ENCODE assay signal across 1 cellular context in genomic region chr1:241475688-241476087, GRCh38.
TF ChIP-seq lines count a peak whose summit lies in the region.

No MANE protein-coding gene starts in this region.

TF ChIP-seq in H1, 55 proteins besides CTCF, POLR2A, EP300 and RAD21:
- no peak for TF ChIP-seq BRCA1 (IDR thresholded peaks at IDR 0.05; ENCODE audit: low read depth, low read length)
- TF ChIP-seq SIN3A (conservative IDR thresholded peaks at IDR 0.05 in 1 of 2, IDR thresholded peaks at IDR 0.05 in 1 of 2; ENCODE audit: low read depth in 1 of 2, low read length in 2 of 2), result no peak
- no peak for TF ChIP-seq SP1 (IDR thresholded peaks at IDR 0.05; ENCODE audit: low read depth, low read length)
- no peak for TF ChIP-seq CREB1 (IDR thresholded peaks at IDR 0.05)
- no peak for TF ChIP-seq CHD7 (IDR thresholded peaks at IDR 0.05; ENCODE audit: insufficient replicate concordance, low read length)
- TF ChIP-seq JUN (IDR thresholded peaks at IDR 0.05; ENCODE audit: low read depth, low read length), result no peak
- TF ChIP-seq CEBPB (IDR thresholded peaks at IDR 0.05; ENCODE audit: low read depth, low read length), result no peak
- no peak for TF ChIP-seq CTBP2 (IDR thresholded peaks at IDR 0.05; ENCODE audit: borderline replicate concordance, insufficient read depth, insufficient read length, low read length)
- no peak for TF ChIP-seq PHF8 (conservative IDR thresholded peaks at IDR 0.05; ENCODE audit: low read depth, low read length)
